ENCODE assay signal across 1 cellular context in genomic region chr10:73743905-73744689, GRCh38.
TF ChIP-seq lines count a peak whose summit lies in the region.

A gene with protein sequence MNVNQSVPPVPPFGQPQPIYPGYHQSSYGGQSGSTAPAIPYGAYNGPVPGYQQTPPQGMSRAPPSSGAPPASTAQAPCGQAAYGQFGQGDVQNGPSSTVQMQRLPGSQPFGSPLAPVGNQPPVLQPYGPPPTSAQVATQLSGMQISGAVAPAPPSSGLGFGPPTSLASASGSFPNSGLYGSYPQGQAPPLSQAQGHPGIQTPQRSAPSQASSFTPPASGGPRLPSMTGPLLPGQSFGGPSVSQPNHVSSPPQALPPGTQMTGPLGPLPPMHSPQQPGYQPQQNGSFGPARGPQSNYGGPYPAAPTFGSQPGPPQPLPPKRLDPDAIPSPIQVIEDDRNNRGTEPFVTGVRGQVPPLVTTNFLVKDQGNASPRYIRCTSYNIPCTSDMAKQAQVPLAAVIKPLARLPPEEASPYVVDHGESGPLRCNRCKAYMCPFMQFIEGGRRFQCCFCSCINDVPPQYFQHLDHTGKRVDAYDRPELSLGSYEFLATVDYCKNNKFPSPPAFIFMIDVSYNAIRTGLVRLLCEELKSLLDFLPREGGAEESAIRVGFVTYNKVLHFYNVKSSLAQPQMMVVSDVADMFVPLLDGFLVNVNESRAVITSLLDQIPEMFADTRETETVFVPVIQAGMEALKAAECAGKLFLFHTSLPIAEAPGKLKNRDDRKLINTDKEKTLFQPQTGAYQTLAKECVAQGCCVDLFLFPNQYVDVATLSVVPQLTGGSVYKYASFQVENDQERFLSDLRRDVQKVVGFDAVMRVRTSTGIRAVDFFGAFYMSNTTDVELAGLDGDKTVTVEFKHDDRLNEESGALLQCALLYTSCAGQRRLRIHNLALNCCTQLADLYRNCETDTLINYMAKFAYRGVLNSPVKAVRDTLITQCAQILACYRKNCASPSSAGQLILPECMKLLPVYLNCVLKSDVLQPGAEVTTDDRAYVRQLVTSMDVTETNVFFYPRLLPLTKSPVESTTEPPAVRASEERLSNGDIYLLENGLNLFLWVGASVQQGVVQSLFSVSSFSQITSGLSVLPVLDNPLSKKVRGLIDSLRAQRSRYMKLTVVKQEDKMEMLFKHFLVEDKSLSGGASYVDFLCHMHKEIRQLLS (plus strand): TSS chr10:73744372. CDS start chr10:73746833, 2,461 bp downstream.

TF ChIP-seq in HepG2, 621 proteins besides CTCF, POLR2A, EP300 and RAD21 (continued from another document and continues in another):
- peak; percentile 94 for TF ChIP-seq ZBTB40 (IDR thresholded peaks at IDR 0.05)
- no peak for TF ChIP-seq ZBTB40 (CRISPR knock-in tag; IDR thresholded peaks at IDR 0.05)
- TF ChIP-seq ZFP36L2 (CRISPR knock-in tag; IDR thresholded peaks at IDR 0.05): no peak
- TF ChIP-seq ZNF510 (CRISPR knock-in tag; IDR thresholded peaks at IDR 0.05; ENCODE audit: low read depth): no peak
- TF ChIP-seq, protein P1, sequence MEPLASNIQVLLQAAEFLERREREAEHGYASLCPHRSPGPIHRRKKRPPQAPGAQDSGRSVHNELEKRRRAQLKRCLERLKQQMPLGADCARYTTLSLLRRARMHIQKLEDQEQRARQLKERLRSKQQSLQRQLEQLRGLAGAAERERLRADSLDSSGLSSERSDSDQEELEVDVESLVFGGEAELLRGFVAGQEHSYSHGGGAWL (CRISPR knock-in tag; IDR thresholded peaks at IDR 0.05): no peak
- no peak for TF ChIP-seq ZNF260 (CRISPR knock-in tag; IDR thresholded peaks at IDR 0.05; ENCODE audit: borderline replicate concordance, low read depth)
- TF ChIP-seq RFX3 (CRISPR knock-in tag; IDR thresholded peaks at IDR 0.05): no peak
- TF ChIP-seq ZNF280B (CRISPR knock-in tag; IDR thresholded peaks at IDR 0.05; ENCODE audit: borderline replicate concordance): no peak
- TF ChIP-seq KAT8 (CRISPR knock-in tag; IDR thresholded peaks at IDR 0.05): peak; percentile 96
- no peak for TF ChIP-seq MAF1 (CRISPR knock-in tag; IDR thresholded peaks at IDR 0.05; ENCODE audit: borderline replicate concordance)
- no peak for TF ChIP-seq SRY (CRISPR knock-in tag; IDR thresholded peaks at IDR 0.05)
- TF ChIP-seq RXRB (CRISPR knock-in tag; IDR thresholded peaks at IDR 0.05; ENCODE audit: borderline replicate concordance): peak; percentile 78
- no peak for TF ChIP-seq ZNF597 (CRISPR knock-in tag; IDR thresholded peaks at IDR 0.05)
- peak; percentile 99 for TF ChIP-seq KDM2A (CRISPR knock-in tag; IDR thresholded peaks at IDR 0.05; ENCODE audit: borderline replicate concordance, low read depth)
- TF ChIP-seq ZNF747 (CRISPR knock-in tag; IDR thresholded peaks at IDR 0.05; ENCODE audit: borderline replicate concordance): no peak
- no peak for TF ChIP-seq KLF13 (CRISPR knock-in tag; IDR thresholded peaks at IDR 0.05)
- TF ChIP-seq TBX3 (IDR thresholded peaks at IDR 0.05; ENCODE audit: borderline replicate concordance): no peak
- TF ChIP-seq ADNP (CRISPR knock-in tag; IDR thresholded peaks at IDR 0.05): no peak
- TF ChIP-seq ZNF3 (CRISPR knock-in tag; IDR thresholded peaks at IDR 0.05): no peak
- TF ChIP-seq, protein P2, sequence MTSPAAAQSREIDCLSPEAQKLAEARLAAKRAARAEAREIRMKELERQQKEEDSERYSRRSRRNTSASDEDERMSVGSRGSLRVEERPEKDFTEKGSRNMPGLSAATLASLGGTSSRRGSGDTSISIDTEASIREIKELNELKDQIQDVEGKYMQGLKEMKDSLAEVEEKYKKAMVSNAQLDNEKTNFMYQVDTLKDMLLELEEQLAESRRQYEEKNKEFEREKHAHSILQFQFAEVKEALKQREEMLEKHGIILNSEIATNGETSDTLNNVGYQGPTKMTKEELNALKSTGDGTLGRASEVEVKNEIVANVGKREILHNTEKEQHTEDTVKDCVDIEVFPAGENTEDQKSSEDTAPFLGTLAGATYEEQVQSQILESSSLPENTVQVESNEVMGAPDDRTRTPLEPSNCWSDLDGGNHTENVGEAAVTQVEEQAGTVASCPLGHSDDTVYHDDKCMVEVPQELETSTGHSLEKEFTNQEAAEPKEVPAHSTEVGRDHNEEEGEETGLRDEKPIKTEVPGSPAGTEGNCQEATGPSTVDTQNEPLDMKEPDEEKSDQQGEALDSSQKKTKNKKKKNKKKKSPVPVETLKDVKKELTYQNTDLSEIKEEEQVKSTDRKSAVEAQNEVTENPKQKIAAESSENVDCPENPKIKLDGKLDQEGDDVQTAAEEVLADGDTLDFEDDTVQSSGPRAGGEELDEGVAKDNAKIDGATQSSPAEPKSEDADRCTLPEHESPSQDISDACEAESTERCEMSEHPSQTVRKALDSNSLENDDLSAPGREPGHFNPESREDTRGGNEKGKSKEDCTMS (CRISPR knock-in tag; conservative IDR thresholded peaks at IDR 0.05): no peak
- no peak for TF ChIP-seq ZBTB33 (CRISPR knock-in tag; IDR thresholded peaks at IDR 0.05)
- TF ChIP-seq BCL6 (CRISPR knock-in tag; IDR thresholded peaks at IDR 0.05): no peak; the same call in 1 of the 2 replicates
- no peak for TF ChIP-seq FOXP1 (IDR thresholded peaks at IDR 0.05)
- TF ChIP-seq FOXP1 (CRISPR knock-in tag; IDR thresholded peaks at IDR 0.05): no peak
- no peak for TF ChIP-seq CHD4 (IDR thresholded peaks at IDR 0.05; ENCODE audit: borderline replicate concordance, low read length)
- TF ChIP-seq ZNF569 (CRISPR knock-in tag; IDR thresholded peaks at IDR 0.05; ENCODE audit: borderline replicate concordance): 0 out of 2 replicates have a peak, but pooled peaks have one; percentile 93
- peak; percentile 77; the same call in 1 of the 2 replicates for TF ChIP-seq ZNF546 (CRISPR knock-in tag; conservative IDR thresholded peaks at IDR 0.05)
- TF ChIP-seq KDM3A (CRISPR knock-in tag; IDR thresholded peaks at IDR 0.05; ENCODE audit: low read depth): peak; percentile 91; the same call in 1 of the 2 replicates
